1 cellular context compared by ENCODE assay signal in the genomic region with DNA sequence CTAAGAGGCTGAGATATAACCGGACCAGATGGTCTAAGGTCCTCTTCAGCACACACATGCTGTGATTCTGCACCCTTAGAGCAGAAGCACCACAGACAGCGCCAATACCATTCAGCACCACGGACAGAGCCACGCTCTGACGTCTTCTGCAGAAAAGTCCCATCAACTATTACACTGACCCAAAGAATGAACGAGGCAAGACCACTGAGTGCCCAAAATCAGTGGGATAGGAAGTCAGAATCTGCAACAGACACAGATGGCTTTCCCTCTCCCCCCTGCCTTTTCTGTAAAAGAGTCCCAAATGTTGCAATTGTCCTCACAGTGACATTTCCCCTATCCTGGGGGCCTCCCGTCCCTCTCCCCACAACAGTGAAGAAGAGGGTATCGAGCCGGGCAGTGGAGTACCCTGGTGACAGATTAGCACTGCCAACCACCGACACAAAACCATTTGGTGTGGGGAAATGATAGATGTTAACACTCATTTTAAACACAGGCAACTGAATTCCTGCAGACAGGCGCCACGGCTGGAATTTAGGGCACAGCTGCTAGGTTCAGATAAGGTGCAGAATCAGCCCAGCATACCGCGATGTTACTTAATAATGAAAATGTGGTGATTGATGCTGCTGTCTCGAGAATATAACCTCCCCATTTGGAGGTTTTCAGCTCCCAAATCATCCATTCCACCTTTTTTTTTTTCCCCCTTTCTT.
TF ChIP-seq lines count a peak whose summit lies in the region.

No MANE protein-coding gene starts in this region.

TF ChIP-seq in HepG2, 621 proteins besides CTCF, POLR2A, EP300 and RAD21 (continued from another document and continues in another):
- TF ChIP-seq, protein P1, sequence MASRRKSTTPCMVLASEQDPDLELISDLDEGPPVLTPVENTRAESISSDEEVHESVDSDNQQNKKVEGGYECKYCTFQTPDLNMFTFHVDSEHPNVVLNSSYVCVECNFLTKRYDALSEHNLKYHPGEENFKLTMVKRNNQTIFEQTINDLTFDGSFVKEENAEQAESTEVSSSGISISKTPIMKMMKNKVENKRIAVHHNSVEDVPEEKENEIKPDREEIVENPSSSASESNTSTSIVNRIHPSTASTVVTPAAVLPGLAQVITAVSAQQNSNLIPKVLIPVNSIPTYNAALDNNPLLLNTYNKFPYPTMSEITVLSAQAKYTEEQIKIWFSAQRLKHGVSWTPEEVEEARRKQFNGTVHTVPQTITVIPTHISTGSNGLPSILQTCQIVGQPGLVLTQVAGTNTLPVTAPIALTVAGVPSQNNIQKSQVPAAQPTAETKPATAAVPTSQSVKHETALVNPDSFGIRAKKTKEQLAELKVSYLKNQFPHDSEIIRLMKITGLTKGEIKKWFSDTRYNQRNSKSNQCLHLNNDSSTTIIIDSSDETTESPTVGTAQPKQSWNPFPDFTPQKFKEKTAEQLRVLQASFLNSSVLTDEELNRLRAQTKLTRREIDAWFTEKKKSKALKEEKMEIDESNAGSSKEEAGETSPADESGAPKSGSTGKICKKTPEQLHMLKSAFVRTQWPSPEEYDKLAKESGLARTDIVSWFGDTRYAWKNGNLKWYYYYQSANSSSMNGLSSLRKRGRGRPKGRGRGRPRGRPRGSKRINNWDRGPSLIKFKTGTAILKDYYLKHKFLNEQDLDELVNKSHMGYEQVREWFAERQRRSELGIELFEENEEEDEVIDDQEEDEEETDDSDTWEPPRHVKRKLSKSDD (CRISPR knock-in tag; IDR thresholded peaks at IDR 0.05; ENCODE audit: low read depth), result peak; percentile 97
- TF ChIP-seq SNRNP70 (IDR thresholded peaks at IDR 0.05; ENCODE audit: low read depth, low read length) (no peak), ZFP90 (CRISPR knock-in tag; IDR thresholded peaks at IDR 0.05; ENCODE audit: borderline replicate concordance) (peak; percentile 99), HIVEP1 (CRISPR knock-in tag; IDR thresholded peaks at IDR 0.05) (peak; percentile 77), EZH2 (conservative IDR thresholded peaks at IDR 0.05; ENCODE audit: low read depth, low read length) (no peak), ZNF205 (CRISPR knock-in tag; IDR thresholded peaks at IDR 0.05) (peak; percentile 99), NFATC3 (CRISPR knock-in tag; IDR thresholded peaks at IDR 0.05) (peak; percentile 99; the same call in 1 of the 2 replicates), MBNL3 (CRISPR knock-in tag; conservative IDR thresholded peaks at IDR 0.05) (no peak), ONECUT2 (CRISPR knock-in tag; IDR thresholded peaks at IDR 0.05) (peak; percentile 91), KLF13 (CRISPR knock-in tag; IDR thresholded peaks at IDR 0.05) (peak; percentile 99), ZNF670 (CRISPR knock-in tag; IDR thresholded peaks at IDR 0.05; ENCODE audit: borderline replicate concordance) (no peak), RFXANK (CRISPR knock-in tag; IDR thresholded peaks at IDR 0.05) (peak; percentile 97), ZNF296 (CRISPR knock-in tag; conservative IDR thresholded peaks at IDR 0.05) (peak; percentile 99), ZNF33B (CRISPR knock-in tag; IDR thresholded peaks at IDR 0.05) (peak; percentile 99), FOSL1 (CRISPR knock-in tag; IDR thresholded peaks at IDR 0.05; ENCODE audit: borderline replicate concordance) (peak; percentile 91), TAF15 (IDR thresholded peaks at IDR 0.05; ENCODE audit: low read depth, low read length, poor library complexity, severe bottlenecking) (no peak), ZNF354B (CRISPR knock-in tag; IDR thresholded peaks at IDR 0.05) (peak; percentile 99), ZNF737 (CRISPR knock-in tag; IDR thresholded peaks at IDR 0.05; ENCODE audit: borderline replicate concordance) (peak; percentile 99), RXRA (CRISPR knock-in tag; IDR thresholded peaks at IDR 0.05) (peak; percentile 72; the same call in 1 of the 2 replicates), SIN3B (IDR thresholded peaks at IDR 0.05; ENCODE audit: low read length) (no peak), CCAR2 (optimal IDR thresholded peaks at IDR 0.05; ENCODE audit: low read depth, low read length) (no peak), ZFYVE20 (CRISPR knock-in tag; IDR thresholded peaks at IDR 0.05; ENCODE audit: borderline replicate concordance, low read depth) (peak; percentile 99), NFE2 (CRISPR knock-in tag; IDR thresholded peaks at IDR 0.05) (peak; percentile 96), KDM2A (CRISPR knock-in tag; IDR thresholded peaks at IDR 0.05; ENCODE audit: borderline replicate concordance, low read depth) (peak; percentile 98), ZNF850 (CRISPR knock-in tag; conservative IDR thresholded peaks at IDR 0.05) (no peak), ELF4 (CRISPR knock-in tag; IDR thresholded peaks at IDR 0.05; ENCODE audit: borderline replicate concordance) (peak; percentile 95), ZNF780A (CRISPR knock-in tag; IDR thresholded peaks at IDR 0.05) (peak; percentile 95; the same call in 1 of the 2 replicates), BHLHE40 (IDR thresholded peaks at IDR 0.05; ENCODE audit: low read length) (no peak), MXI1 (IDR thresholded peaks at IDR 0.05; ENCODE audit: borderline replicate concordance, low read depth, low read length) (peak; percentile 65; the same call in 1 of the 3 replicates)
- TF ChIP-seq, protein P2, sequence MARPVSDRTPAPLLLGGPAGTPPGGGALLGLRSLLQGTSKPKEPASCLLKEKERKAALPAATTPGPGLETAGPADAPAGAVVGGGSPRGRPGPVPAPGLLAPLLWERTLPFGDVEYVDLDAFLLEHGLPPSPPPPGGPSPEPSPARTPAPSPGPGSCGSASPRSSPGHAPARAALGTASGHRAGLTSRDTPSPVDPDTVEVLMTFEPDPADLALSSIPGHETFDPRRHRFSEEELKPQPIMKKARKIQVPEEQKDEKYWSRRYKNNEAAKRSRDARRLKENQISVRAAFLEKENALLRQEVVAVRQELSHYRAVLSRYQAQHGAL (CRISPR knock-in tag; IDR thresholded peaks at IDR 0.05; ENCODE audit: not compliant biosample characterization), result peak; percentile 99
- TF ChIP-seq, protein P3, sequence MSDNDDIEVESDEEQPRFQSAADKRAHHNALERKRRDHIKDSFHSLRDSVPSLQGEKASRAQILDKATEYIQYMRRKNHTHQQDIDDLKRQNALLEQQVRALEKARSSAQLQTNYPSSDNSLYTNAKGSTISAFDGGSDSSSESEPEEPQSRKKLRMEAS (IDR thresholded peaks at IDR 0.05), result no peak; the same call in 1 of the 2 replicates
- TF ChIP-seq, protein P4, sequence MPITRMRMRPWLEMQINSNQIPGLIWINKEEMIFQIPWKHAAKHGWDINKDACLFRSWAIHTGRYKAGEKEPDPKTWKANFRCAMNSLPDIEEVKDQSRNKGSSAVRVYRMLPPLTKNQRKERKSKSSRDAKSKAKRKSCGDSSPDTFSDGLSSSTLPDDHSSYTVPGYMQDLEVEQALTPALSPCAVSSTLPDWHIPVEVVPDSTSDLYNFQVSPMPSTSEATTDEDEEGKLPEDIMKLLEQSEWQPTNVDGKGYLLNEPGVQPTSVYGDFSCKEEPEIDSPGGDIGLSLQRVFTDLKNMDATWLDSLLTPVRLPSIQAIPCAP (CRISPR knock-in tag; IDR thresholded peaks at IDR 0.05; ENCODE audit: low read depth), result peak; percentile 96
- TF ChIP-seq, protein P5, sequence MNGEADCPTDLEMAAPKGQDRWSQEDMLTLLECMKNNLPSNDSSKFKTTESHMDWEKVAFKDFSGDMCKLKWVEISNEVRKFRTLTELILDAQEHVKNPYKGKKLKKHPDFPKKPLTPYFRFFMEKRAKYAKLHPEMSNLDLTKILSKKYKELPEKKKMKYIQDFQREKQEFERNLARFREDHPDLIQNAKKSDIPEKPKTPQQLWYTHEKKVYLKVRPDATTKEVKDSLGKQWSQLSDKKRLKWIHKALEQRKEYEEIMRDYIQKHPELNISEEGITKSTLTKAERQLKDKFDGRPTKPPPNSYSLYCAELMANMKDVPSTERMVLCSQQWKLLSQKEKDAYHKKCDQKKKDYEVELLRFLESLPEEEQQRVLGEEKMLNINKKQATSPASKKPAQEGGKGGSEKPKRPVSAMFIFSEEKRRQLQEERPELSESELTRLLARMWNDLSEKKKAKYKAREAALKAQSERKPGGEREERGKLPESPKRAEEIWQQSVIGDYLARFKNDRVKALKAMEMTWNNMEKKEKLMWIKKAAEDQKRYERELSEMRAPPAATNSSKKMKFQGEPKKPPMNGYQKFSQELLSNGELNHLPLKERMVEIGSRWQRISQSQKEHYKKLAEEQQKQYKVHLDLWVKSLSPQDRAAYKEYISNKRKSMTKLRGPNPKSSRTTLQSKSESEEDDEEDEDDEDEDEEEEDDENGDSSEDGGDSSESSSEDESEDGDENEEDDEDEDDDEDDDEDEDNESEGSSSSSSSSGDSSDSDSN (CRISPR knock-in tag; IDR thresholded peaks at IDR 0.05), result no peak
- TF ChIP-seq, protein P6, sequence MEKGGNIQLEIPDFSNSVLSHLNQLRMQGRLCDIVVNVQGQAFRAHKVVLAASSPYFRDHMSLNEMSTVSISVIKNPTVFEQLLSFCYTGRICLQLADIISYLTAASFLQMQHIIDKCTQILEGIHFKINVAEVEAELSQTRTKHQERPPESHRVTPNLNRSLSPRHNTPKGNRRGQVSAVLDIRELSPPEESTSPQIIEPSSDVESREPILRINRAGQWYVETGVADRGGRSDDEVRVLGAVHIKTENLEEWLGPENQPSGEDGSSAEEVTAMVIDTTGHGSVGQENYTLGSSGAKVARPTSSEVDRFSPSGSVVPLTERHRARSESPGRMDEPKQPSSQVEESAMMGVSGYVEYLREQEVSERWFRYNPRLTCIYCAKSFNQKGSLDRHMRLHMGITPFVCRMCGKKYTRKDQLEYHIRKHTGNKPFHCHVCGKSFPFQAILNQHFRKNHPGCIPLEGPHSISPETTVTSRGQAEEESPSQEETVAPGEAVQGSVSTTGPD (CRISPR knock-in tag; IDR thresholded peaks at IDR 0.05), result peak; percentile 86; the same call in 1 of the 2 replicates
- TF ChIP-seq, protein P7, sequence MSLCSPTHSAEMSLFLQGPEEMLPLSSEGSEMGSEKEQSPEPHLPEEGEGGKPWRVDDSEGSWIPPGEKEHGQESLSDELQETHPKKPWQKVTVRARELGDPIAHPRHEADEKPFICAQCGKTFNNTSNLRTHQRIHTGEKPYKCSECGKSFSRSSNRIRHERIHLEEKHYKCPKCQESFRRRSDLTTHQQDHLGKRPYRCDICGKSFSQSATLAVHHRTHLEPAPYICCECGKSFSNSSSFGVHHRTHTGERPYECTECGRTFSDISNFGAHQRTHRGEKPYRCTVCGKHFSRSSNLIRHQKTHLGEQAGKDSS (CRISPR knock-in tag; IDR thresholded peaks at IDR 0.05; ENCODE audit: borderline replicate concordance, low read depth), result peak; percentile 98
- TF ChIP-seq, protein P8, sequence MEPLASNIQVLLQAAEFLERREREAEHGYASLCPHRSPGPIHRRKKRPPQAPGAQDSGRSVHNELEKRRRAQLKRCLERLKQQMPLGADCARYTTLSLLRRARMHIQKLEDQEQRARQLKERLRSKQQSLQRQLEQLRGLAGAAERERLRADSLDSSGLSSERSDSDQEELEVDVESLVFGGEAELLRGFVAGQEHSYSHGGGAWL (CRISPR knock-in tag; IDR thresholded peaks at IDR 0.05), result peak; percentile 100
- TF ChIP-seq, protein P9, sequence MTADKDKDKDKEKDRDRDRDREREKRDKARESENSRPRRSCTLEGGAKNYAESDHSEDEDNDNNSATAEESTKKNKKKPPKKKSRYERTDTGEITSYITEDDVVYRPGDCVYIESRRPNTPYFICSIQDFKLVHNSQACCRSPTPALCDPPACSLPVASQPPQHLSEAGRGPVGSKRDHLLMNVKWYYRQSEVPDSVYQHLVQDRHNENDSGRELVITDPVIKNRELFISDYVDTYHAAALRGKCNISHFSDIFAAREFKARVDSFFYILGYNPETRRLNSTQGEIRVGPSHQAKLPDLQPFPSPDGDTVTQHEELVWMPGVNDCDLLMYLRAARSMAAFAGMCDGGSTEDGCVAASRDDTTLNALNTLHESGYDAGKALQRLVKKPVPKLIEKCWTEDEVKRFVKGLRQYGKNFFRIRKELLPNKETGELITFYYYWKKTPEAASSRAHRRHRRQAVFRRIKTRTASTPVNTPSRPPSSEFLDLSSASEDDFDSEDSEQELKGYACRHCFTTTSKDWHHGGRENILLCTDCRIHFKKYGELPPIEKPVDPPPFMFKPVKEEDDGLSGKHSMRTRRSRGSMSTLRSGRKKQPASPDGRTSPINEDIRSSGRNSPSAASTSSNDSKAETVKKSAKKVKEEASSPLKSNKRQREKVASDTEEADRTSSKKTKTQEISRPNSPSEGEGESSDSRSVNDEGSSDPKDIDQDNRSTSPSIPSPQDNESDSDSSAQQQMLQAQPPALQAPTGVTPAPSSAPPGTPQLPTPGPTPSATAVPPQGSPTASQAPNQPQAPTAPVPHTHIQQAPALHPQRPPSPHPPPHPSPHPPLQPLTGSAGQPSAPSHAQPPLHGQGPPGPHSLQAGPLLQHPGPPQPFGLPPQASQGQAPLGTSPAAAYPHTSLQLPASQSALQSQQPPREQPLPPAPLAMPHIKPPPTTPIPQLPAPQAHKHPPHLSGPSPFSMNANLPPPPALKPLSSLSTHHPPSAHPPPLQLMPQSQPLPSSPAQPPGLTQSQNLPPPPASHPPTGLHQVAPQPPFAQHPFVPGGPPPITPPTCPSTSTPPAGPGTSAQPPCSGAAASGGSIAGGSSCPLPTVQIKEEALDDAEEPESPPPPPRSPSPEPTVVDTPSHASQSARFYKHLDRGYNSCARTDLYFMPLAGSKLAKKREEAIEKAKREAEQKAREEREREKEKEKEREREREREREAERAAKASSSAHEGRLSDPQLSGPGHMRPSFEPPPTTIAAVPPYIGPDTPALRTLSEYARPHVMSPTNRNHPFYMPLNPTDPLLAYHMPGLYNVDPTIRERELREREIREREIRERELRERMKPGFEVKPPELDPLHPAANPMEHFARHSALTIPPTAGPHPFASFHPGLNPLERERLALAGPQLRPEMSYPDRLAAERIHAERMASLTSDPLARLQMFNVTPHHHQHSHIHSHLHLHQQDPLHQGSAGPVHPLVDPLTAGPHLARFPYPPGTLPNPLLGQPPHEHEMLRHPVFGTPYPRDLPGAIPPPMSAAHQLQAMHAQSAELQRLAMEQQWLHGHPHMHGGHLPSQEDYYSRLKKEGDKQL (CRISPR knock-in tag; IDR thresholded peaks at IDR 0.05; ENCODE audit: low read depth), result peak; percentile 87
- TF ChIP-seq, protein P10, sequence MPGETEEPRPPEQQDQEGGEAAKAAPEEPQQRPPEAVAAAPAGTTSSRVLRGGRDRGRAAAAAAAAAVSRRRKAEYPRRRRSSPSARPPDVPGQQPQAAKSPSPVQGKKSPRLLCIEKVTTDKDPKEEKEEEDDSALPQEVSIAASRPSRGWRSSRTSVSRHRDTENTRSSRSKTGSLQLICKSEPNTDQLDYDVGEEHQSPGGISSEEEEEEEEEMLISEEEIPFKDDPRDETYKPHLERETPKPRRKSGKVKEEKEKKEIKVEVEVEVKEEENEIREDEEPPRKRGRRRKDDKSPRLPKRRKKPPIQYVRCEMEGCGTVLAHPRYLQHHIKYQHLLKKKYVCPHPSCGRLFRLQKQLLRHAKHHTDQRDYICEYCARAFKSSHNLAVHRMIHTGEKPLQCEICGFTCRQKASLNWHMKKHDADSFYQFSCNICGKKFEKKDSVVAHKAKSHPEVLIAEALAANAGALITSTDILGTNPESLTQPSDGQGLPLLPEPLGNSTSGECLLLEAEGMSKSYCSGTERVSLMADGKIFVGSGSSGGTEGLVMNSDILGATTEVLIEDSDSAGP (CRISPR knock-in tag; IDR thresholded peaks at IDR 0.05; ENCODE audit: borderline replicate concordance), result peak; percentile 59; the same call in 1 of the 2 replicates
- TF ChIP-seq, protein P11, sequence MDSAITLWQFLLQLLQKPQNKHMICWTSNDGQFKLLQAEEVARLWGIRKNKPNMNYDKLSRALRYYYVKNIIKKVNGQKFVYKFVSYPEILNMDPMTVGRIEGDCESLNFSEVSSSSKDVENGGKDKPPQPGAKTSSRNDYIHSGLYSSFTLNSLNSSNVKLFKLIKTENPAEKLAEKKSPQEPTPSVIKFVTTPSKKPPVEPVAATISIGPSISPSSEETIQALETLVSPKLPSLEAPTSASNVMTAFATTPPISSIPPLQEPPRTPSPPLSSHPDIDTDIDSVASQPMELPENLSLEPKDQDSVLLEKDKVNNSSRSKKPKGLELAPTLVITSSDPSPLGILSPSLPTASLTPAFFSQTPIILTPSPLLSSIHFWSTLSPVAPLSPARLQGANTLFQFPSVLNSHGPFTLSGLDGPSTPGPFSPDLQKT (CRISPR knock-in tag; IDR thresholded peaks at IDR 0.05; ENCODE audit: borderline replicate concordance), result peak; percentile 98; the same call in 1 of the 2 replicates
